ENCODE assay signal across 1 cellular context in genomic region chr11:88344869-88345268, GRCh38.
TF ChIP-seq lines count a peak whose summit lies in the region.

No MANE protein-coding gene starts in this region.

TF ChIP-seq in H1, 55 proteins besides CTCF, POLR2A, EP300 and RAD21:
- no peak for TF ChIP-seq POLR2AphosphoS5 (IDR thresholded peaks at IDR 0.05; ENCODE audit: low read depth, low read length)
- peak; percentile 68; the same call in 1 of the 2 replicates for TF ChIP-seq CEBPB (IDR thresholded peaks at IDR 0.05; ENCODE audit: low read depth, low read length)
- TF ChIP-seq SIRT6 (IDR thresholded peaks at IDR 0.05; ENCODE audit: low read length), result no peak
